In genomic region chr7:136911362-136911761, GRCh38 we compare ENCODE assay signal across 2 cellular contexts.
TF ChIP-seq lines count a peak whose summit lies in the region.

No MANE protein-coding gene starts in this region.

TF ChIP-seq in SK-N-SH, 30 proteins besides CTCF, POLR2A, EP300 and RAD21 (continued from another document):
- TF ChIP-seq REST (IDR thresholded peaks at IDR 0.05; ENCODE audit: low read depth, low read length): no peak
- TF ChIP-seq MEF2A (IDR thresholded peaks at IDR 0.05; ENCODE audit: borderline replicate concordance, low read depth): no peak
- no peak for TF ChIP-seq MAX (IDR thresholded peaks at IDR 0.05; ENCODE audit: low read depth)
- TF ChIP-seq ELF1 (IDR thresholded peaks at IDR 0.05): no peak
- no peak for TF ChIP-seq TEAD4 (IDR thresholded peaks at IDR 0.05; ENCODE audit: borderline replicate concordance, insufficient read depth)
- TF ChIP-seq NRF1 (IDR thresholded peaks at IDR 0.05; ENCODE audit: low read depth, low read length): no peak
- no peak for TF ChIP-seq ZBTB33 (IDR thresholded peaks at IDR 0.05; ENCODE audit: borderline replicate concordance, low read depth)
- no peak for TF ChIP-seq USF1 (IDR thresholded peaks at IDR 0.05; ENCODE audit: borderline replicate concordance, low read depth)
- TF ChIP-seq NFIC (IDR thresholded peaks at IDR 0.05; ENCODE audit: borderline replicate concordance): no peak
- no peak for TF ChIP-seq SMC3 (IDR thresholded peaks at IDR 0.05; ENCODE audit: low read depth, low read length)
- no peak for TF ChIP-seq POLR2AphosphoS5 (IDR thresholded peaks at IDR 0.05; ENCODE audit: low read depth, low read length)
- TF ChIP-seq RXRA (IDR thresholded peaks at IDR 0.05; ENCODE audit: borderline replicate concordance, low read depth): no peak

TF ChIP-seq in SK-N-SH treated with all-trans-retinoic acid at 6 μM for 48 hours, 23 proteins besides CTCF, POLR2A, EP300 and RAD21 (continued from another document):
- TF ChIP-seq ZNF565 (CRISPR knock-in tag; conservative IDR thresholded peaks at IDR 0.05; ENCODE audit: low read depth) (no peak), SNAI2 (CRISPR knock-in tag; IDR thresholded peaks at IDR 0.05) (no peak), TOX (CRISPR knock-in tag; IDR thresholded peaks at IDR 0.05; ENCODE audit: borderline replicate concordance) (no peak), ZC3H10 (CRISPR knock-in tag; IDR thresholded peaks at IDR 0.05) (no peak), TSHZ2 (CRISPR knock-in tag; IDR thresholded peaks at IDR 0.05) (no peak), CSDC2 (CRISPR knock-in tag; IDR thresholded peaks at IDR 0.05) (no peak), ARNTL (CRISPR knock-in tag; IDR thresholded peaks at IDR 0.05; ENCODE audit: borderline replicate concordance, low read depth) (no peak), PATZ1 (CRISPR knock-in tag; IDR thresholded peaks at IDR 0.05; ENCODE audit: borderline replicate concordance) (no peak), ISL1 (CRISPR knock-in tag; IDR thresholded peaks at IDR 0.05) (no peak), RARB (CRISPR knock-in tag; IDR thresholded peaks at IDR 0.05) (no peak), CREB5 (CRISPR knock-in tag; IDR thresholded peaks at IDR 0.05; ENCODE audit: low read depth) (no peak), ZFP3 (CRISPR knock-in tag; IDR thresholded peaks at IDR 0.05) (no peak), ZNF70 (CRISPR knock-in tag; IDR thresholded peaks at IDR 0.05) (no peak), ZNF8 (CRISPR knock-in tag; IDR thresholded peaks at IDR 0.05) (no peak), TCF4 (CRISPR knock-in tag; IDR thresholded peaks at IDR 0.05; ENCODE audit: borderline replicate concordance) (no peak)
